Comparison of ENCODE assay signal across 10 cellular contexts in the genomic region with DNA sequence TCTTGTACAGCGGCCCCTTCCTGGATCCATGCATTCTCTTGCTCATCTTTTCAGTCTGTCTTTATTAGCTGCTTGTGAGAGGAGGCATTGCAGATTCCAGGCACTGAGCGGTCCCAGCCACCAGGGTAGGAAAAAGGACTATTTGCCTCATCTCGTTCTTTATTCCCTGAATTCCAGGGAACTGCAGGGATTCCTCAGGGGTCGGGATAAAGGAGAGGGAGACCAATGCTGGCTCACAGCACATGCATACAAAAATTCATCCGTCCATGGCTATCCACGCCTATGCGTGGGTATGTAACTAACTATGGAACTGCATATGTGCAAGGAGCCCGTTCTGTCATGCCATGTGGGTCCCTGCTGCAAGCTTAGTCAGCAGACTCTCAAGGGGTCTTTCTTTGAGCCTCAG. TPM values are rescaled to one million over a fixed set of nuclear protein-coding genes. Genes with fewer than 3 reads are reported as not detected.
DNase-seq lines count a peak whose midpoint lies in the region; ATAC-seq and TF ChIP-seq lines count a peak whose summit lies in the region.
"Had no signal": no experiment of that assay in that cellular context is flagged by ENCODE, and none has a peak within 500 bp of the region (broad histone marks: within the 10 kb centered on the region; RNA-seq: fewer than 3 reads in every experiment).

No MANE protein-coding gene starts in this region.

- no peak overlapping the region for H2AK5ac ChIP-seq in IMR-90 (ENCODE audit: low read depth, low read length)

- no peak overlapping the region for H2BK120ac ChIP-seq in IMR-90 (ENCODE audit: low read depth, low read length)

- H3K4me1 ChIP-seq in IMR-90 (ENCODE audit: control insufficient read depth, insufficient read depth, low read length): no peaks in the 10 kb centered on the region; the same call in 1 of the 2 replicates

- CTCF ChIA-PET in IMR-90 (lab: Yijun Ruan, JAX): interaction anchor here (0.6 to 1.3 kb wide), 3 partner anchors 14 to 280 kb away, joined by 3 read pairs; no protein-coding TSS in a partner anchor

- 0 out of 2 replicates have a peak overlapping the region, but pooled peaks have one; percentile 24 for H3K23ac ChIP-seq in IMR-90 (ENCODE audit: low read depth, low read length)

- no peak overlapping the region for H3K27ac Mint-ChIP-seq in effector memory CD8-positive, alpha-beta T cell
- no peak overlapping the region for H3K27ac Mint-ChIP-seq in neural crest cell (ENCODE audit: unreplicated experiment)

- no TSS peak for BruUV-seq in IMR-90 (replicated peaks; lab: Mats Ljungman, UMichigan)

- H3K4me1 Mint-ChIP-seq in effector memory CD8-positive, alpha-beta T cell (ENCODE audit: low read depth in 2 of 2): peaks cover 3 to 4% of the 10 kb centered on the region in 2 donors
- H3K4me1 Mint-ChIP-seq in neural crest cell: peaks cover 3% of the 10 kb centered on the region

- POLR2A ChIA-PET in IMR-90 (lab: Charles Lee; ENCODE audit: unreplicated experiment): no interaction called here

- dilution Hi-C loops in IMR-90 (cut with HindIII; ENCODE audit: low sequenced_read_pairs, unreplicated experiment): no loop called here

- no peaks in the 10 kb centered on the region for H3K9me1 ChIP-seq in IMR-90 (ENCODE audit: insufficient read depth, low read length)

- no peak overlapping the region for H3K18ac ChIP-seq in IMR-90 (ENCODE audit: low read depth, low read length)

- peaks cover 56 to 61% of the 10 kb centered on the region in 2 donors for H3K27me3 Mint-ChIP-seq in effector memory CD8-positive, alpha-beta T cell
- peaks cover 75% of the 10 kb centered on the region for H3K27me3 Mint-ChIP-seq in neural crest cell (ENCODE audit: low read depth)

- H3K36me3 ChIP-seq in IMR-90 (ENCODE audit: control insufficient read depth, insufficient read depth, low read length): no peaks in the 10 kb centered on the region

- no peak overlapping the region for H3K4ac ChIP-seq in IMR-90 (ENCODE audit: low read depth, low read length)

- no peak overlapping the region for H3K27ac ChIP-seq in IMR-90 (ENCODE audit: insufficient read depth, low read length)

- no peak; the same call in 1 of the 2 replicates for ATAC-seq in IMR-90 (ENCODE audit: low read depth)
- no peak for ATAC-seq in effector memory CD8-positive, alpha-beta T cell (replicated peaks)

- peak overlapping the region; percentile 59 to 60 for H3K4me3 Mint-ChIP-seq in effector memory CD8-positive, alpha-beta T cell
- H3K4me3 Mint-ChIP-seq in neural crest cell: peak overlapping the region; percentile 82

- TF ChIP-seq RAD21 in IMR-90 (IDR thresholded peaks at IDR 0.05; ENCODE audit: low read length): no peak

- H4K5ac ChIP-seq in IMR-90 (ENCODE audit: low read depth, low read length): no peak overlapping the region

- no peak overlapping the region for H3K14ac ChIP-seq in IMR-90 (replicated peaks; ENCODE audit: low read depth, low read length)

- peak overlapping the region; percentile 26; the same call in 1 of the 2 replicates for H3K4me2 ChIP-seq in IMR-90 (ENCODE audit: low read depth, low read length)

- no peaks in the 10 kb centered on the region for H3K9me3 ChIP-seq in IMR-90 (ENCODE audit: control insufficient read depth, insufficient read depth, low read length)

- no peak for TF ChIP-seq POLR2A in IMR-90 (IDR thresholded peaks at IDR 0.05; ENCODE audit: low read depth, low read length)

- H2AK9ac ChIP-seq in IMR-90 (replicated peaks; ENCODE audit: low read depth, low read length, poor library complexity): no peak overlapping the region

- intact Hi-C loops in IMR-90 (cut with micrococcal nuclease): loop anchor here (10.0 kb wide), 1 partner anchor 211 kb away; no protein-coding TSS in a partner anchor

- H2AFZ ChIP-seq in IMR-90 (replicated peaks; ENCODE audit: low read length, poor library complexity): no peak overlapping the region

- DNase-seq in NCI-H2227 (lab: John Stamatoyannopoulos, UW; ENCODE audit: unreplicated experiment): peak; percentile 27
- no peak for DNase-seq in NCI-H2227 treated with DMSO at 0.1 percent for 48 hours (lab: John Stamatoyannopoulos, UW)
- DNase-seq in IMR-90: no peak
- DNase-seq in effector memory CD8-positive, alpha-beta T cell: no peak
- no peak for DNase-seq in neural crest cell (ENCODE audit: low read depth, low spot score)
- no peak for DNase-seq in NCI-H2081 (lab: John Stamatoyannopoulos, UW)
- no peak for DNase-seq in GM13976 (ENCODE audit: low spot score)
- no peak for DNase-seq in NCI-H2029 treated with DMSO at 0.1 percent for 48 hours (lab: John Stamatoyannopoulos, UW)
- DNase-seq: activated gamma-delta T cell had no signal

- H3K36me3 Mint-ChIP-seq in effector memory CD8-positive, alpha-beta T cell (ENCODE audit: insufficient read depth): peaks cover 1% of the 10 kb centered on the region
- H3K36me3 Mint-ChIP-seq in neural crest cell (ENCODE audit: low read depth): no peaks in the 10 kb centered on the region

- in situ Hi-C loops in IMR-90 (cut with MboI; ENCODE audit: low sequenced_read_pairs) (no loop called here), GM13976 (cut with MboI; ENCODE audit: low sequenced_read_pairs, unreplicated experiment) (no loop called here)

- H2BK20ac ChIP-seq in IMR-90 (ENCODE audit: low read depth, low read length): no peak overlapping the region

- H3K9ac ChIP-seq in IMR-90 (ENCODE audit: low read depth, low read length): no peak overlapping the region

- H4K91ac ChIP-seq in IMR-90 (ENCODE audit: insufficient read depth, low read depth, low read length): no peak overlapping the region

- H3K27me3 ChIP-seq in IMR-90 (ENCODE audit: control insufficient read depth, insufficient read depth, low read length): peaks cover 28% of the 10 kb centered on the region

- no peak for TF ChIP-seq CTCF in IMR-90 (conservative IDR thresholded peaks at IDR 0.05; ENCODE audit: low read depth, low read length)
- TF ChIP-seq CTCF in neural crest cell (conservative IDR thresholded peaks at IDR 0.05): peak; percentile 25
- no peak for TF ChIP-seq CTCF in GM13976 (IDR thresholded peaks at IDR 0.05; ENCODE audit: borderline replicate concordance, control extremely low read depth, extremely low read depth, insufficient read depth, missing control alignments)

- H2BK5ac ChIP-seq in IMR-90 (ENCODE audit: low read depth, low read length, poor library complexity, severe bottlenecking): no peak overlapping the region

- H3K9me3 Mint-ChIP-seq in effector memory CD8-positive, alpha-beta T cell: no peaks in the 10 kb centered on the region
- no peaks in the 10 kb centered on the region for H3K9me3 Mint-ChIP-seq in neural crest cell

- no peaks in the 10 kb centered on the region for H4K20me1 ChIP-seq in IMR-90 (ENCODE audit: insufficient read depth, low read length)

- no peak overlapping the region for H4K8ac ChIP-seq in IMR-90 (ENCODE audit: low read depth in 2 of 2, low read length in 2 of 2)

- no peaks in the 10 kb centered on the region for H3K79me1 ChIP-seq in IMR-90 (ENCODE audit: low read depth in 1 of 2, low read length in 2 of 2)

- no peak overlapping the region for H3K56ac ChIP-seq in IMR-90 (ENCODE audit: extremely low read depth, insufficient read depth, low read length)

- WGBS in IMR-90 (ENCODE audit: extremely low coverage in 2 of 2, insufficient read length in 1 of 2), 2 experiments: 60% methylated on average over 1 of the region's 8 CpGs; no CpG with 5 or more reads in 1 of the 2 experiments

- no peak overlapping the region for H3K4me3 ChIP-seq in IMR-90 (ENCODE audit: insufficient read depth, low read depth, low read length)

- no peak overlapping the region for H2BK15ac ChIP-seq in IMR-90 (ENCODE audit: low read depth, low read length)

TF ChIP-seq in IMR-90, 13 proteins besides CTCF, POLR2A, EP300 and RAD21:
- no peak for TF ChIP-seq MAFK (IDR thresholded peaks at IDR 0.05; ENCODE audit: low read depth, low read length)
- TF ChIP-seq ELK1 (IDR thresholded peaks at IDR 0.05; ENCODE audit: borderline replicate concordance, low read depth, low read length): no peak
- no peak for TF ChIP-seq SMC3 (IDR thresholded peaks at IDR 0.05; ENCODE audit: low read depth, low read length)
- TF ChIP-seq, protein P1, sequence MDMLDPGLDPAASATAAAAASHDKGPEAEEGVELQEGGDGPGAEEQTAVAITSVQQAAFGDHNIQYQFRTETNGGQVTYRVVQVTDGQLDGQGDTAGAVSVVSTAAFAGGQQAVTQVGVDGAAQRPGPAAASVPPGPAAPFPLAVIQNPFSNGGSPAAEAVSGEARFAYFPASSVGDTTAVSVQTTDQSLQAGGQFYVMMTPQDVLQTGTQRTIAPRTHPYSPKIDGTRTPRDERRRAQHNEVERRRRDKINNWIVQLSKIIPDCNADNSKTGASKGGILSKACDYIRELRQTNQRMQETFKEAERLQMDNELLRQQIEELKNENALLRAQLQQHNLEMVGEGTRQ (IDR thresholded peaks at IDR 0.05; ENCODE audit: low read depth, low read length): no peak
- TF ChIP-seq NFE2L2 (IDR thresholded peaks at IDR 0.05; ENCODE audit: low read depth, low read length): no peak
- TF ChIP-seq RCOR1 (IDR thresholded peaks at IDR 0.05; ENCODE audit: insufficient replicate concordance, low read length): no peak
- no peak for TF ChIP-seq RFX5 (IDR thresholded peaks at IDR 0.05; ENCODE audit: low read depth, low read length)
- TF ChIP-seq CHD1 (IDR thresholded peaks at IDR 0.05; ENCODE audit: low read depth, low read length): no peak
TF ChIP-seq in IMR-90: peak in this region for 0.

RNA-seq across cellular contexts. Expression of gene PLPPR5, which starts 0.9 kb away (rescaled TPM):
- total RNA-seq in IMR-90 (2012; rRNA removed): under 0.01 TPM in 2 replicates
- polyA plus RNA-seq in IMR-90 (2012; rRNA removed): 0.05 and 0.06 TPM in 2 replicates
- 0.02 and 0.03 TPM in 2 replicates for polyA plus RNA-seq in IMR-90 (2012; cell fraction: cytosol; rRNA removed)
- 0.01 TPM in 1 of 2 replicates, not detected in the other for polyA plus RNA-seq in IMR-90 (2012; cell fraction: nucleus; rRNA removed; ENCODE audit: low replicate concordance)
- 0.07 and 0.11 TPM in 2 replicates for total RNA-seq in neural crest cell
- total RNA-seq: pulmonary artery endothelial cell had no signal
